ENCODE assay signal across 24 cellular contexts in genomic region chr10:74841265-74841973, GRCh38. TPM values are rescaled to one million over a fixed set of nuclear protein-coding genes. Genes with fewer than 3 reads are reported as not detected.
DNase-seq lines count a peak whose midpoint lies in the region; ATAC-seq and TF ChIP-seq lines count a peak whose summit lies in the region.
"Had no signal": no experiment of that assay in that cellular context is flagged by ENCODE, and none has a peak within 500 bp of the region (broad histone marks: within the 10 kb centered on the region; RNA-seq: fewer than 3 reads in every experiment).

No MANE protein-coding gene starts in this region.

- H3K27ac ChIP-seq in upper lobe of right lung: no peak overlapping the region
- H3K27ac ChIP-seq: BLaER1, ovary had no signal

- no peak overlapping the region for H3K4me3 ChIP-seq in upper lobe of right lung
- H3K4me3 ChIP-seq: BLaER1, ovary, skin epidermis had no signal

- CTCF ChIA-PET in activated naive CD4-positive, alpha-beta T cell treated with anti-CD3 and anti-CD28 coated beads, Interleukin-2, amount 10 ng/mL, durations not matched to agents 7 days and 5 days (lab: Charles Lee): interaction anchor here (0.7 kb wide), 1 partner anchor 11 kb away, joined by 5 read pairs; no protein-coding TSS in a partner anchor

- H3K27ac Mint-ChIP-seq in activated naive CD4-positive, alpha-beta T cell treated with anti-CD3 and anti-CD28 coated beads, Interleukin-2, amount 50 U/mL, for 24 hours: peak overlapping the region; percentile 9
- no peak overlapping the region for H3K27ac Mint-ChIP-seq in activated naive CD4-positive, alpha-beta T cell treated with anti-CD3 and anti-CD28 coated beads, Interleukin-2, amount 10 ng/mL, durations not matched to agents 7 days and 5 days
- peak overlapping the region; percentile 74 to 79 for H3K27ac Mint-ChIP-seq in natural killer cell
- H3K27ac Mint-ChIP-seq: activated naive CD8-positive, alpha-beta T cell treated with anti-CD3 and anti-CD28 coated beads for 36 hours; endodermal cell had no signal

- H3K4me3 Mint-ChIP-seq in activated naive CD4-positive, alpha-beta T cell treated with anti-CD3 and anti-CD28 coated beads, Interleukin-2, amount 50 U/mL, for 24 hours: no peak overlapping the region
- no peak overlapping the region for H3K4me3 Mint-ChIP-seq in activated naive CD4-positive, alpha-beta T cell treated with anti-CD3 and anti-CD28 coated beads, Interleukin-2, amount 10 ng/mL, durations not matched to agents 7 days and 5 days
- no peak overlapping the region for H3K4me3 Mint-ChIP-seq in natural killer cell
- H3K4me3 Mint-ChIP-seq: activated naive CD8-positive, alpha-beta T cell treated with anti-CD3 and anti-CD28 coated beads for 36 hours; central memory CD8-positive, alpha-beta T cell; endodermal cell had no signal

- peaks cover 23% of the 10 kb centered on the region for H3K36me3 Mint-ChIP-seq in activated naive CD4-positive, alpha-beta T cell treated with anti-CD3 and anti-CD28 coated beads, Interleukin-2, amount 50 U/mL, for 24 hours
- peaks cover 36% of the 10 kb centered on the region for H3K36me3 Mint-ChIP-seq in activated naive CD4-positive, alpha-beta T cell treated with anti-CD3 and anti-CD28 coated beads, Interleukin-2, amount 10 ng/mL, durations not matched to agents 7 days and 5 days
- peaks cover 12% of the 10 kb centered on the region for H3K36me3 Mint-ChIP-seq in natural killer cell

- ATAC-seq in natural killer cell (no peak), upper lobe of right lung (peak; percentile 23)
- ATAC-seq: left colon had no signal

- intact Hi-C loops in natural killer cell (cut with micrococcal nuclease): no loop called here
- intact Hi-C loops in upper lobe of right lung (cut with DNase I): no loop called here

- no peaks in the 10 kb centered on the region for H3K9me3 Mint-ChIP-seq in activated naive CD4-positive, alpha-beta T cell treated with anti-CD3 and anti-CD28 coated beads, Interleukin-2, amount 50 U/mL, for 24 hours
- no peaks in the 10 kb centered on the region for H3K9me3 Mint-ChIP-seq in activated naive CD4-positive, alpha-beta T cell treated with anti-CD3 and anti-CD28 coated beads, Interleukin-2, amount 10 ng/mL, durations not matched to agents 7 days and 5 days
- no peaks in the 10 kb centered on the region for H3K9me3 Mint-ChIP-seq in natural killer cell
- H3K9me3 Mint-ChIP-seq: activated naive CD8-positive, alpha-beta T cell treated with anti-CD3 and anti-CD28 coated beads for 36 hours; central memory CD8-positive, alpha-beta T cell; endodermal cell had no signal

- H3K4me1 Mint-ChIP-seq in activated naive CD4-positive, alpha-beta T cell treated with anti-CD3 and anti-CD28 coated beads, Interleukin-2, amount 50 U/mL, for 24 hours: peaks cover 58% of the 10 kb centered on the region
- H3K4me1 Mint-ChIP-seq in activated naive CD4-positive, alpha-beta T cell treated with anti-CD3 and anti-CD28 coated beads, Interleukin-2, amount 10 ng/mL, durations not matched to agents 7 days and 5 days: peaks cover 2% of the 10 kb centered on the region
- peaks cover 39 to 45% of the 10 kb centered on the region in 2 donors for H3K4me1 Mint-ChIP-seq in natural killer cell

- TF ChIP-seq CTCF in natural killer cell (IDR thresholded peaks at IDR 0.05): no peak
- TF ChIP-seq CTCF in upper lobe of right lung (IDR thresholded peaks at IDR 0.05): no peak

- no peaks in the 10 kb centered on the region for H3K27me3 Mint-ChIP-seq in activated naive CD4-positive, alpha-beta T cell treated with anti-CD3 and anti-CD28 coated beads, Interleukin-2, amount 50 U/mL, for 24 hours
- no peaks in the 10 kb centered on the region for H3K27me3 Mint-ChIP-seq in activated naive CD4-positive, alpha-beta T cell treated with anti-CD3 and anti-CD28 coated beads, Interleukin-2, amount 10 ng/mL, durations not matched to agents 7 days and 5 days
- no peaks in the 10 kb centered on the region for H3K27me3 Mint-ChIP-seq in natural killer cell (ENCODE audit: low read depth in 2 of 2)
- H3K27me3 Mint-ChIP-seq: activated naive CD8-positive, alpha-beta T cell treated with anti-CD3 and anti-CD28 coated beads for 36 hours; central memory CD8-positive, alpha-beta T cell had no signal

- no peaks in the 10 kb centered on the region for H3K27me3 ChIP-seq in upper lobe of right lung
- H3K27me3 ChIP-seq: BLaER1, ovary had no signal

- peaks cover 28% of the 10 kb centered on the region for H3K4me1 ChIP-seq in upper lobe of right lung
- H3K4me1 ChIP-seq: BLaER1 had no signal

- peaks cover 17% of the 10 kb centered on the region for H3K36me3 ChIP-seq in upper lobe of right lung
- H3K36me3 ChIP-seq: ovary had no signal

- H3K9me3 ChIP-seq in upper lobe of right lung: no peaks in the 10 kb centered on the region
- H3K9me3 ChIP-seq: ovary had no signal

- no peak for DNase-seq in activated naive CD4-positive, alpha-beta T cell treated with anti-CD3 and anti-CD28 coated beads, Interleukin-2, amount 10 ng/mL, durations not matched to agents 7 days and 5 days
- DNase-seq in fibroblast of peridontal ligament (ENCODE audit: extremely low read depth) (peak; percentile 36), natural killer cell (no peak), upper lobe of right lung (no peak), SKM-1 (lab: John Stamatoyannopoulos, UW; ENCODE audit: unreplicated experiment) (no peak), NCI-H2081 (lab: John Stamatoyannopoulos, UW) (no peak)
- no peak for DNase-seq in activated naive CD4-positive, alpha-beta T cell (lab: John Stamatoyannopoulos, UW)
- DNase-seq: 8988T; activated CD4-positive, alpha-beta T cell treated with anti-CD3 and anti-CD28 coated beads, Interleukin-2, amount 50 U/mL, for 4 hours; activated naive CD8-positive, alpha-beta T cell treated with anti-CD3 and anti-CD28 coated beads for 36 hours; activated T-cell treated with anti-CD3 and anti-CD28 coated beads for 4 hours; DMS79 treated with DMSO at 0.1 percent for 48 hours; endodermal cell; GOT3; KBM-7; left colon; NCI-H1048; NCI-H2171 treated with DMSO at 0.1 percent for 48 hours; trophoblast cell had no signal

RNA-seq across cellular contexts. Expression of gene KAT6B, which starts 15.0 kb away (rescaled TPM):
- total RNA-seq in natural killer cell: 100 to 1,000 TPM; 117 to 133 (median 121) TPM
- total RNA-seq in upper lobe of right lung: 45.4 TPM
